In genomic region chr14:67241416-67242362, GRCh38 we compare ENCODE assay signal across 8 cellular contexts. TPM values are rescaled to one million over a fixed set of nuclear protein-coding genes. Genes with fewer than 3 reads are reported as not detected.
DNase-seq lines count a peak whose midpoint lies in the region; ATAC-seq, FAIRE-seq and TF ChIP-seq lines count a peak whose summit lies in the region.

TSS of gene PALS1 (plus strand) at chr14:67241435. CDS start at chr14:67279171, 37,736 bp downstream.

- H3K27me3 ChIP-seq in A673 (replicated peaks; ENCODE audit: insufficient read depth, low read depth, low read length, poor library complexity) (no peaks in the 10 kb centered on the region), upper lobe of right lung (no peaks in the 10 kb centered on the region)

- peak within 1 kb of the TSS; percentile 85 for H3K4me3 Mint-ChIP-seq in activated T-helper 2 cell treated with anti-CD3 and anti-CD28 coated beads, Interferon-gamma antibody, Interleukin-2, Interleukin-4, amounts not matched to agents 10 μg/mL and 5 μg/mL and 100 μg/mL, durations not matched to agents 14 hours and 24 hours and 36 hours (ENCODE audit: low read depth)
- H3K4me3 Mint-ChIP-seq in nephron progenitor cell, result peak within 1 kb of the TSS; percentile 94

- intact Hi-C loops in A673 (cut with micrococcal nuclease; ENCODE audit: unreplicated experiment) (loop anchor here (2.0 kb wide), 2 partner anchors 41 to 73 kb away; no protein-coding TSS in a partner anchor), upper lobe of right lung (cut with DNase I) (no loop called here)
- intact Hi-C loops in activated T-helper 2 cell treated with anti-CD3 and anti-CD28 coated beads, Interferon-gamma antibody, Interleukin-2, Interleukin-4, amounts not matched to agents 10 μg/mL and 5 μg/mL and 100 μg/mL, durations not matched to agents 14 hours and 24 hours and 36 hours (cut with micrococcal nuclease), result loop anchor here (1.0 to 5.0 kb wide), 3 partner anchors 54 to 734 kb away; partner anchors contain the start of genes ATP6V1D and GARIN2

- CTCF ChIA-PET in A673 (lab: Charles Lee), result interaction anchor here (1.4 kb wide), 1 partner anchor 44 kb away, joined by 4 read pairs; no protein-coding TSS in a partner anchor

- no TSS peak for BruUV-seq in A673 (replicated peaks; lab: Mats Ljungman, UMichigan)

- H3K27me3 Mint-ChIP-seq in activated T-helper 2 cell treated with anti-CD3 and anti-CD28 coated beads, Interferon-gamma antibody, Interleukin-2, Interleukin-4, amounts not matched to agents 10 μg/mL and 5 μg/mL and 100 μg/mL, durations not matched to agents 14 hours and 24 hours and 36 hours (ENCODE audit: low read depth), result peaks cover 26% of the 10 kb centered on the region
- peaks cover 31% of the 10 kb centered on the region for H3K27me3 Mint-ChIP-seq in nephron progenitor cell (ENCODE audit: low read depth, poor library complexity)

- peak; percentile 71 for DNase-seq in A673 (ENCODE audit: low spot score)
- peak; percentile 37 for DNase-seq in GM12891 (ENCODE audit: insufficient read length, low spot score)
- DNase-seq in NCI-H1092 treated with DMSO at 0.1 percent for 48 hours (lab: John Stamatoyannopoulos, UW), result peak; percentile 83
- DNase-seq in activated T-helper 2 cell treated with anti-CD3 and anti-CD28 coated beads, Interferon-gamma antibody, Interleukin-2, Interleukin-4, amounts not matched to agents 10 μg/mL and 5 μg/mL and 100 μg/mL, durations not matched to agents 14 hours and 24 hours and 36 hours (ENCODE audit: low spot score), result no peak
- DNase-seq in foreskin melanocyte, result peak; percentile 58
- DNase-seq in nephron progenitor cell, result no peak
- no peak for DNase-seq in upper lobe of right lung

- TF ChIP-seq POLR2A in GM12891 (IDR thresholded peaks at IDR 0.05; ENCODE audit: low read depth, low read length), result no peak

- peak within 1 kb of the TSS; percentile 78 for H3K4me3 ChIP-seq in A673 (ENCODE audit: low read depth, low read length, poor library complexity, severe bottlenecking)
- H3K4me3 ChIP-seq in upper lobe of right lung, result peak within 1 kb of the TSS; percentile 93

- no peaks in the 10 kb centered on the region for H3K36me3 Mint-ChIP-seq in activated T-helper 2 cell treated with anti-CD3 and anti-CD28 coated beads, Interferon-gamma antibody, Interleukin-2, Interleukin-4, amounts not matched to agents 10 μg/mL and 5 μg/mL and 100 μg/mL, durations not matched to agents 14 hours and 24 hours and 36 hours (ENCODE audit: low read depth)
- H3K36me3 Mint-ChIP-seq in nephron progenitor cell (ENCODE audit: low read depth), result peaks cover 17% of the 10 kb centered on the region

- no peaks in the 10 kb centered on the region for H3K9me3 ChIP-seq in A673 (ENCODE audit: low read depth, low read length, poor library complexity, severe bottlenecking)
- H3K9me3 ChIP-seq in upper lobe of right lung, result no peaks in the 10 kb centered on the region

- TF ChIP-seq CTCF in A673 (conservative IDR thresholded peaks at IDR 0.05; ENCODE audit: low read depth, low read length) (no peak), nephron progenitor cell (IDR thresholded peaks at IDR 0.05) (no peak), upper lobe of right lung (IDR thresholded peaks at IDR 0.05) (no peak)

- POLR2A ChIA-PET in A673 (lab: Charles Lee; ENCODE audit: low non-redundant PET), result interaction anchor here (0.5 to 0.7 kb wide), 2 partner anchors 36 to 46 kb away, joined by 3 read pairs; no protein-coding TSS in a partner anchor

- peaks cover 21% of the 10 kb centered on the region for H3K4me1 Mint-ChIP-seq in activated T-helper 2 cell treated with anti-CD3 and anti-CD28 coated beads, Interferon-gamma antibody, Interleukin-2, Interleukin-4, amounts not matched to agents 10 μg/mL and 5 μg/mL and 100 μg/mL, durations not matched to agents 14 hours and 24 hours and 36 hours (ENCODE audit: low read depth)
- peaks cover 23% of the 10 kb centered on the region for H3K4me1 Mint-ChIP-seq in nephron progenitor cell

- H3K9me3 Mint-ChIP-seq in activated T-helper 2 cell treated with anti-CD3 and anti-CD28 coated beads, Interferon-gamma antibody, Interleukin-2, Interleukin-4, amounts not matched to agents 10 μg/mL and 5 μg/mL and 100 μg/mL, durations not matched to agents 14 hours and 24 hours and 36 hours, result no peaks in the 10 kb centered on the region
- H3K9me3 Mint-ChIP-seq in nephron progenitor cell, result peaks cover 4% of the 10 kb centered on the region

- FAIRE-seq in GM12891 (lab: Jason Lieb, UNC), result no peak

- H3K27ac Mint-ChIP-seq in activated T-helper 2 cell treated with anti-CD3 and anti-CD28 coated beads, Interferon-gamma antibody, Interleukin-2, Interleukin-4, amounts not matched to agents 10 μg/mL and 5 μg/mL and 100 μg/mL, durations not matched to agents 14 hours and 24 hours and 36 hours, result peak within 1 kb of the TSS; percentile 55
- peak within 1 kb of the TSS; percentile 99 for H3K27ac Mint-ChIP-seq in nephron progenitor cell

- peak; percentile 47 for ATAC-seq in HG02759 (IDR thresholded peaks at IDR 0.05; ENCODE audit: unreplicated experiment)
- no peak for ATAC-seq in upper lobe of right lung

- H3K27ac ChIP-seq in A673 (ENCODE audit: low read depth, low read length, poor library complexity, severe bottlenecking) (peak within 1 kb of the TSS; percentile 92), upper lobe of right lung (peak within 1 kb of the TSS; percentile 97)

- H3K4me1 ChIP-seq in A673 (ENCODE audit: insufficient read depth, low read length, poor library complexity, severe bottlenecking) (peaks cover 20% of the 10 kb centered on the region), upper lobe of right lung (peaks cover 24% of the 10 kb centered on the region)

- H3K36me3 ChIP-seq in A673 (ENCODE audit: insufficient read depth, low read length, poor library complexity, severe bottlenecking) (peaks cover 6% of the 10 kb centered on the region), upper lobe of right lung (no peaks in the 10 kb centered on the region)

TF ChIP-seq in GM12891, 5 proteins besides CTCF, POLR2A, EP300 and RAD21:
- no peak for TF ChIP-seq SPI1 (IDR thresholded peaks at IDR 0.05; ENCODE audit: low read depth, low read length)
- no peak for TF ChIP-seq POU2F2 (IDR thresholded peaks at IDR 0.05; ENCODE audit: low read depth, low read length)
- TF ChIP-seq PAX5 (IDR thresholded peaks at IDR 0.05; ENCODE audit: insufficient read depth, low read length, severe bottlenecking), result no peak
- TF ChIP-seq POLR2AphosphoS5 (IDR thresholded peaks at IDR 0.05; ENCODE audit: low read depth, low read length), result no peak
- TF ChIP-seq TAF1 (IDR thresholded peaks at IDR 0.05; ENCODE audit: low read depth, low read length), result no peak; the same call in 1 of the 2 replicates
TF ChIP-seq in GM12891: peak in this region for 0.

RNA-seq across cellular contexts. Expression of gene PALS1, which starts in this region (rescaled TPM):
- total RNA-seq in A673 (2021) (93.2 and 112 TPM in 2 replicates), upper lobe of right lung (35.5 TPM)
- polyA plus RNA-seq in GM12891 (2012; ENCODE audit: low read depth, missing spikeins), result 4.3 TPM
- 6.7 and 11.2 TPM in 2 replicates for total RNA-seq in activated T-helper 2 cell treated with anti-CD3 and anti-CD28 coated beads, Interferon-gamma antibody, Interleukin-2, Interleukin-4, amounts not matched to agents 10 μg/mL and 5 μg/mL and 100 μg/mL, durations not matched to agents 14 hours and 24 hours and 36 hours

Comparison
In these comparisons a context has a peak if more than half of its experiments do, and no peak if none do; other contexts are left out.
1. DNase-seq: peak in A673 (single experiment), GM12891 (single experiment), NCI-H1092 treated with DMSO at 0.1 percent for 48 hours (single experiment) and foreskin melanocyte (single experiment); none in activated T-helper 2 cell treated with anti-CD3 and anti-CD28 coated beads, Interferon-gamma antibody, Interleukin-2, Interleukin-4, amounts not matched to agents 10 μg/mL and 5 μg/mL and 100 μg/mL, durations not matched to agents 14 hours and 24 hours and 36 hours (single experiment), nephron progenitor cell (single experiment) and upper lobe of right lung (single experiment).